ENCODE assay signal across 5 cellular contexts in genomic region chr21:39966786-39967185, GRCh38.
"Had no signal": no experiment of that assay in that cellular context is flagged by ENCODE, and none has a peak within 500 bp of the region (broad histone marks: within the 10 kb centered on the region; RNA-seq: fewer than 3 reads in every experiment).

No MANE protein-coding gene starts in this region.

- ATAC-seq: HepG2, K562 had no signal

- H3K27ac ChIP-seq: HL-60 had no signal

- H3K4me3 ChIP-seq: K562 had no signal

- DNase-seq: IMR-90, KBM-7 had no signal
